Comparison of ENCODE assay signal across 8 cellular contexts in the genomic region with DNA sequence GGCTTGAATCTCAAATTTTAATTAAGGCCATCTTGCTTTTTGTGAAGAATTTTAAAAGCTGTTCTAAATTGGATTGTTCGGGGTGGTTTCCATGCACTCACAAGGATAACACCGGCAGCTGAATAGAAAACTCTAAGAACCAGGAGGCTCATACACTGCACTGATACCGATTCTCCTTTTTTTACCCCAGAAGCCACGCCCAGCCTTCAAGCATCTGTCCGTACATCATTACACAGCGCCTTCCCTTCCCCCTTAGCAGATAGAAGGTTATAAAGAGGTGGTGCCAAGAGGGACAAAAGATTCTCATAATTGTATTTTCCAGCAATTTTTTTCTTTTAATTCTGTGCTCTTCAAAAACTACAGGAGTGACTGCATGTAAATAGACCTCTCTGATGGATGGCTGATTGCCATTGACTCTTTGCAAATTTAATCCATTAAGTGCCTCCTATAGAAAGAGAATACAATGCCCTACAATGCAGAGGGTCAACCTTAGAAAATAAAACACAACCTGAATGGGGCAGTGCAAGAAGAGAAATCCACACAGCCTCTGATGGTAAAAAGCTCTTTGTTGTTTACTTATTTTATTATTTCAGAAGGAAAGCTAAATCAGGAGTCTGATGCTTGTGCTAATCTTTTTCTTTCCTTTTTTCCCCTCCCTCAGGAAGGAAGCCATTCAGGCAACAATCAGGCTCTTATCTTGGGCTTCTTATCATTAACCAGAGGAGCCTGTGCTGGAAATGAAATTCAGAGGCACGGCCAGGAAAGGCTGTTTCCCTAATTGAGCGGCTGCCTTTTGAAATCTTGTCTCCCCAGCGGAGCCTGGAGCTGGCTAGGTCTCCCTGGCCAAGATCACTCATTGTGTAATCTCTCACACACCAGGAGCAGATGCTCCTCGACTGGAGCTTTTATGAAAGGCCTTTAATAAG.
DNase-seq lines count a peak whose midpoint lies in the region; ATAC-seq, FAIRE-seq and TF ChIP-seq lines count a peak whose summit lies in the region.

No MANE protein-coding gene starts in this region.

- no peak overlapping the region for H3K4me3 Mint-ChIP-seq in MCF 10A (ENCODE audit: unreplicated experiment)

- TF ChIP-seq RAD21 in HepG2 (CRISPR knock-in tag; IDR thresholded peaks at IDR 0.05): no peak

- POLR2A ChIA-PET in MCF 10A (lab: Yijun Ruan, JAX) (interaction anchor here (0.6 kb wide), 1 partner anchor 33 kb away, joined by 3 read pairs; no protein-coding TSS in a partner anchor), HepG2 (lab: Yijun Ruan, JAX) (no interaction called here)

- in situ Hi-C loops in mammary epithelial cell (cut with MboI; ENCODE audit: low sequenced_read_pairs in 2 of 2) (no loop called here), brain microvascular endothelial cell (cut with HindIII; ENCODE audit: low pct_ligation_motif_present, low sequenced_read_pairs) (no loop called here), HepG2 (cut with HindIII; ENCODE audit: extremely low pct_ligation_motif_present, low pct_unique_long_range_greater_than_20kb) (no loop called here)

- CTCF ChIA-PET in mammary epithelial cell (lab: Charles Lee; ENCODE audit: low non-redundant PET) (no interaction called here), MCF 10A (lab: Yijun Ruan, JAX) (no interaction called here), HepG2 (lab: Yijun Ruan, JAX; ENCODE audit: low intra/inter-chr PET ratio, low total read pairs) (no interaction called here)

- peak overlapping the region; percentile 32 for H2AFZ ChIP-seq in mammary epithelial cell (ENCODE audit: low read depth, low read length)
- H2AFZ ChIP-seq in HepG2 (ENCODE audit: low read length): no peak overlapping the region

- intact Hi-C loops in mammary epithelial cell (cut with micrococcal nuclease): no loop called here
- intact Hi-C loops in MCF 10A (cut with micrococcal nuclease): no loop called here
- intact Hi-C loops in HepG2 (cut with micrococcal nuclease; ENCODE audit: unreplicated experiment): no loop called here

- no peak overlapping the region for H3K9ac ChIP-seq in mammary epithelial cell (ENCODE audit: insufficient read depth, low read length)
- no peak overlapping the region for H3K9ac ChIP-seq in HepG2 (ENCODE audit: insufficient read depth, low read depth, low read length)

- TF ChIP-seq EP300 in HepG2 (IDR thresholded peaks at IDR 0.05; ENCODE audit: low read depth in 2 of 2, low read length in 2 of 2): no peak
- no peak for TF ChIP-seq EP300 in HepG2 (CRISPR knock-in tag; IDR thresholded peaks at IDR 0.05; ENCODE audit: borderline replicate concordance)

- H3K27ac Mint-ChIP-seq in MCF 10A (ENCODE audit: low read depth, unreplicated experiment): no peak overlapping the region

- DNase-seq in mammary epithelial cell (no peak), MCF 10A (ENCODE audit: unreplicated experiment) (no peak), brain microvascular endothelial cell (peak; percentile 25), HepG2 (ENCODE audit: low spot score) (peak; percentile 23), superior temporal gyrus (ENCODE audit: extremely low spot score) (no peak)

- H3K27ac ChIP-seq in mammary epithelial cell (ENCODE audit: insufficient read depth, low read depth, low read length) (no peak overlapping the region), brain microvascular endothelial cell (no peak overlapping the region), HepG2 (ENCODE audit: extremely low read length, insufficient read depth, low read length) (no peak overlapping the region)

- TF ChIP-seq POLR2A in HepG2 (IDR thresholded peaks at IDR 0.05; ENCODE audit: insufficient read depth in 1 of 2, low read depth in 2 of 2, low read length in 2 of 2): no peak

- no peaks in the 10 kb centered on the region for H3K27me3 Mint-ChIP-seq in MCF 10A (ENCODE audit: insufficient read depth, unreplicated experiment)

- H3K4me3 ChIP-seq in mammary epithelial cell (replicated peaks in 1 of 3; ENCODE audit: insufficient read depth in 1 of 3, low read depth in 2 of 3, low read length in 3 of 3) (no peak overlapping the region), brain microvascular endothelial cell (ENCODE audit: low read depth, low read length) (no peak overlapping the region), HepG2 (replicated peaks in 1 of 3; ENCODE audit: insufficient read depth in 1 of 3, low read depth in 2 of 3, low read length in 3 of 3) (no peak overlapping the region)

- no peak for FAIRE-seq in HepG2 (lab: Jason Lieb, UNC)

- TF ChIP-seq CTCF in mammary epithelial cell (conservative IDR thresholded peaks at IDR 0.05 in 1 of 2, IDR thresholded peaks at IDR 0.05 in 1 of 2; ENCODE audit: extremely low read depth in 1 of 2, insufficient read depth in 1 of 2, low read depth in 1 of 2, low read length in 2 of 2) (no peak), MCF 10A (IDR thresholded peaks at IDR 0.05; ENCODE audit: unreplicated experiment) (no peak), brain microvascular endothelial cell (IDR thresholded peaks at IDR 0.05; ENCODE audit: low read depth, low read length, missing control alignments) (no peak), HepG2 (CRISPR knock-in tag; IDR thresholded peaks at IDR 0.05) (no peak)

- H3K4me2 ChIP-seq in mammary epithelial cell (ENCODE audit: insufficient read depth, low read depth, low read length) (no peak overlapping the region), HepG2 (ENCODE audit: low read depth, low read length) (peak overlapping the region; percentile 25; the same call in 1 of the 2 replicates)

- dilution Hi-C loops in mammary epithelial cell (cut with HindIII; ENCODE audit: low sequenced_read_pairs): no loop called here

- H3K4me1 ChIP-seq in mammary epithelial cell (ENCODE audit: insufficient read depth, low read length) (peaks cover 8% of the 10 kb centered on the region), HepG2 (ENCODE audit: insufficient read depth, low read length) (no peaks in the 10 kb centered on the region)

- H3K36me3 Mint-ChIP-seq in MCF 10A (ENCODE audit: insufficient read depth, unreplicated experiment): no peaks in the 10 kb centered on the region

- H4K20me1 ChIP-seq in mammary epithelial cell (ENCODE audit: insufficient read depth, low read length): no peaks in the 10 kb centered on the region
- H4K20me1 ChIP-seq in HepG2 (ENCODE audit: insufficient read depth, low read length): no peaks in the 10 kb centered on the region

- peak; percentile 71 for ATAC-seq in HepG2
- no peak for ATAC-seq in HG03442 (IDR thresholded peaks at IDR 0.05; ENCODE audit: unreplicated experiment)
- no peak for ATAC-seq in GM18520 (IDR thresholded peaks at IDR 0.05; ENCODE audit: unreplicated experiment)
- ATAC-seq in HG03039 (IDR thresholded peaks at IDR 0.05; ENCODE audit: unreplicated experiment): no peak

- H3K9me3 ChIP-seq in mammary epithelial cell (replicated peaks; ENCODE audit: insufficient read depth, low read length): peaks cover 7% of the 10 kb centered on the region
- peaks cover 29% of the 10 kb centered on the region for H3K9me3 ChIP-seq in HepG2 (ENCODE audit: low read length)

- H3K4me1 Mint-ChIP-seq in MCF 10A (ENCODE audit: insufficient read depth, unreplicated experiment): no peaks in the 10 kb centered on the region

- peaks cover 34% of the 10 kb centered on the region for H3K9me3 Mint-ChIP-seq in MCF 10A (ENCODE audit: unreplicated experiment)

- H3K27me3 ChIP-seq in mammary epithelial cell (ENCODE audit: insufficient read depth, low read length): no peaks in the 10 kb centered on the region
- no peaks in the 10 kb centered on the region for H3K27me3 ChIP-seq in brain microvascular endothelial cell (replicated peaks)
- no peaks in the 10 kb centered on the region; a peak in 2 of 5 replicates for H3K27me3 ChIP-seq in HepG2 (ENCODE audit: control insufficient read depth in 1 of 2, insufficient read depth in 2 of 2, low read length in 2 of 2)

- H3K79me2 ChIP-seq in mammary epithelial cell (ENCODE audit: insufficient read depth, low read length) (no peaks in the 10 kb centered on the region), HepG2 (ENCODE audit: insufficient read depth, low read length) (no peaks in the 10 kb centered on the region)

- BruUV-seq in mammary epithelial cell (replicated peaks; lab: Mats Ljungman, UMichigan) (no TSS peak), MCF 10A (replicated peaks; lab: Mats Ljungman, UMichigan) (no TSS peak), HepG2 (replicated peaks; lab: Mats Ljungman, UMichigan) (no TSS peak)

- 65% methylated on average over 10 of the region's 10 CpGs for WGBS in mammary epithelial cell (ENCODE audit: low coverage, missing lambda C conversion rate)
- WGBS in HepG2 (ENCODE audit: low lambda C conversion rate): 25% methylated on average over 10 of the region's 10 CpGs

- no peaks in the 10 kb centered on the region for H3K36me3 ChIP-seq in mammary epithelial cell (ENCODE audit: insufficient read depth, low read length)
- H3K36me3 ChIP-seq in brain microvascular endothelial cell (replicated peaks): no peaks in the 10 kb centered on the region
- no peaks in the 10 kb centered on the region for H3K36me3 ChIP-seq in HepG2 (replicated peaks in 1 of 2; ENCODE audit: control insufficient read depth in 1 of 2, insufficient read depth in 2 of 2, low read length in 2 of 2)

TF ChIP-seq in HepG2, 621 proteins besides CTCF, POLR2A, EP300 and RAD21 (continues in another document):
- TF ChIP-seq SIN3A (IDR thresholded peaks at IDR 0.05; ENCODE audit: borderline replicate concordance, low read depth, low read length) (no peak), ZNF326 (CRISPR knock-in tag; IDR thresholded peaks at IDR 0.05; ENCODE audit: borderline replicate concordance) (no peak), NONO (IDR thresholded peaks at IDR 0.05) (no peak), NONO (CRISPR knock-in tag; conservative IDR thresholded peaks at IDR 0.05) (no peak)

Comparison
In these comparisons a context has a peak if more than half of its experiments do, and no peak if none do; other contexts are left out.
1. DNase-seq: peak in brain microvascular endothelial cell (single experiment) and HepG2 (single experiment); none in mammary epithelial cell (single experiment), MCF 10A (single experiment) and superior temporal gyrus (single experiment).